In the genomic region with DNA sequence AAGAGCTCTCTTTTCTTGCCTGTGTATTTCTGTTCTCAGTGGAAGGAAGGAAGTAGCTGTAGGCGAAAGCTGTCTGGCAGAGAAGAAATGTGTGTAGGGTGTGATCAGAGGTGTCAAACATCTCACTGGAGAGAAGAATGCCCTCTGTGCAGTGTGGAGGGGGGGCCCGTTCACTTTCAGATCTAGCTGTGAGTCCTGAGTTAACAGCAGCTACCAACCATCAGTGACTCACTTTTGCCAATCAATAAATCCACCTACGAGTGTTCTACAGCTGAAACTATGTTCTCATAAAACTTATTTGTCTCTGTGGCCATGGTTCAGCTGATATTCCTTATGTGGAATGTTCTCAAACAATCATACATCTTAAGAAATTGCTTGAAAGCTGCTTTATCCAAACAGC, we compare ENCODE assay signal across 11 cellular contexts.
DNase-seq lines count a peak whose midpoint lies in the region; ATAC-seq, FAIRE-seq and TF ChIP-seq lines count a peak whose summit lies in the region.
"Had no signal": no experiment of that assay in that cellular context is flagged by ENCODE, and none has a peak within 500 bp of the region (broad histone marks: within the 10 kb centered on the region; RNA-seq: fewer than 3 reads in every experiment).

No MANE protein-coding gene starts in this region.

- POLR2A ChIA-PET in HepG2 (lab: Yijun Ruan, JAX): no interaction called here

- TF ChIP-seq CTCF in right lobe of liver (IDR thresholded peaks at IDR 0.05) (no peak), HepG2 (CRISPR knock-in tag; IDR thresholded peaks at IDR 0.05) (no peak)

- no peaks in the 10 kb centered on the region for H3K36me3 Mint-ChIP-seq in activated naive CD4-positive, alpha-beta T cell treated with anti-CD3 and anti-CD28 coated beads, Interleukin-2, amount 50 U/mL, for 72 hours

- no peaks in the 10 kb centered on the region for H4K20me1 ChIP-seq in HepG2 (ENCODE audit: insufficient read depth, low read length)

- H3K9ac ChIP-seq in HepG2 (ENCODE audit: insufficient read depth, low read depth, low read length): no peak overlapping the region

- H3K9me3 ChIP-seq in right lobe of liver: no peaks in the 10 kb centered on the region
- H3K9me3 ChIP-seq in HepG2 (ENCODE audit: low read length): no peaks in the 10 kb centered on the region
- H3K9me3 ChIP-seq: SJCRH30 had no signal

- TF ChIP-seq RAD21 in HepG2 (CRISPR knock-in tag; IDR thresholded peaks at IDR 0.05): no peak

- FAIRE-seq in HepG2 (lab: Jason Lieb, UNC) (no peak), urothelium cell line (lab: Jason Lieb, UNC) (no peak)

- ATAC-seq in right lobe of liver (peak; percentile 44 to 90 (median 61)), HepG2 (no peak), left colon (no peak), HG03135 (IDR thresholded peaks at IDR 0.05; ENCODE audit: unreplicated experiment) (no peak)
- peak; percentile 93 to 100 for ATAC-seq in activated naive CD4-positive, alpha-beta T cell treated with anti-CD3 and anti-CD28 coated beads, Interleukin-2, amount 50 U/mL, for 72 hours

- H3K36me3 ChIP-seq in right lobe of liver (no peaks in the 10 kb centered on the region), HepG2 (replicated peaks in 1 of 2; ENCODE audit: control insufficient read depth in 1 of 2, insufficient read depth in 2 of 2, low read length in 2 of 2) (no peaks in the 10 kb centered on the region), H7 (replicated peaks; ENCODE audit: control insufficient read depth, insufficient read depth, low read length) (no peaks in the 10 kb centered on the region)
- H3K36me3 ChIP-seq: SJCRH30 had no signal

- no TSS peak for BruUV-seq in HepG2 (replicated peaks; lab: Mats Ljungman, UMichigan)

- TF ChIP-seq POLR2A in right lobe of liver (IDR thresholded peaks at IDR 0.05): no peak
- no peak for TF ChIP-seq POLR2A in HepG2 (IDR thresholded peaks at IDR 0.05; ENCODE audit: insufficient read depth in 1 of 2, low read depth in 2 of 2, low read length in 2 of 2)

- H3K4me1 ChIP-seq in right lobe of liver: no peaks in the 10 kb centered on the region
- H3K4me1 ChIP-seq in HepG2 (ENCODE audit: insufficient read depth, low read length): no peaks in the 10 kb centered on the region
- H3K4me1 ChIP-seq: SJCRH30 had no signal

- no peaks in the 10 kb centered on the region for H3K79me2 ChIP-seq in HepG2 (ENCODE audit: insufficient read depth, low read length)

- CTCF ChIA-PET in HepG2 (lab: Yijun Ruan, JAX; ENCODE audit: low intra/inter-chr PET ratio, low total read pairs): no interaction called here

- H2AFZ ChIP-seq in HepG2 (ENCODE audit: low read length): no peak overlapping the region

- WGBS in right lobe of liver (ENCODE audit: insufficient coverage, low coverage, low lambda C conversion rate, missing lambda C conversion rate): 19% methylated on average over 3 of the region's 3 CpGs
- WGBS in HepG2 (ENCODE audit: low lambda C conversion rate): 21% methylated on average over 3 of the region's 3 CpGs

- in situ Hi-C loops in HepG2 (cut with HindIII; ENCODE audit: extremely low pct_ligation_motif_present, low pct_unique_long_range_greater_than_20kb): no loop called here

- H3K27me3 ChIP-seq in right lobe of liver: no peaks in the 10 kb centered on the region
- H3K27me3 ChIP-seq in HepG2 (ENCODE audit: control insufficient read depth in 1 of 2, insufficient read depth in 2 of 2, low read length in 2 of 2): no peaks in the 10 kb centered on the region
- H3K27me3 ChIP-seq in H7 (ENCODE audit: control insufficient read depth, insufficient read depth, low read length): no peaks in the 10 kb centered on the region
- H3K27me3 ChIP-seq: SJCRH30 had no signal

- H3K4me2 ChIP-seq in HepG2 (ENCODE audit: low read depth, low read length): no peak overlapping the region

- intact Hi-C loops in right lobe of liver (cut with DNase I) (no loop called here), HepG2 (cut with micrococcal nuclease; ENCODE audit: unreplicated experiment) (no loop called here), left colon (cut with DNase I, micrococcal nuclease) (no loop called here)

- H3K27ac ChIP-seq in right lobe of liver (no peak overlapping the region), HepG2 (ENCODE audit: extremely low read length, insufficient read depth, low read length) (no peak overlapping the region)
- H3K27ac ChIP-seq: SJCRH30 had no signal

- peak overlapping the region; percentile 16 to 73 for H3K27ac Mint-ChIP-seq in activated naive CD4-positive, alpha-beta T cell treated with anti-CD3 and anti-CD28 coated beads, Interleukin-2, amount 50 U/mL, for 72 hours
- H3K27ac Mint-ChIP-seq: B cell had no signal

- no peak for TF ChIP-seq EP300 in HepG2 (IDR thresholded peaks at IDR 0.05; ENCODE audit: low read depth in 2 of 2, low read length in 2 of 2)
- no peak for TF ChIP-seq EP300 in HepG2 (CRISPR knock-in tag; IDR thresholded peaks at IDR 0.05; ENCODE audit: borderline replicate concordance)

- no peaks in the 10 kb centered on the region for H3K9me3 Mint-ChIP-seq in activated naive CD4-positive, alpha-beta T cell treated with anti-CD3 and anti-CD28 coated beads, Interleukin-2, amount 50 U/mL, for 72 hours

- DNase-seq in right lobe of liver: no peak
- no peak for DNase-seq in HepG2 (ENCODE audit: low spot score)
- DNase-seq in activated naive CD4-positive, alpha-beta T cell treated with anti-CD3 and anti-CD28 coated beads, Interleukin-2, amount 50 U/mL, for 72 hours (ENCODE audit: low spot score in 2 of 2): peak in 1 of 2 donors; percentile 58
- peak; percentile 17 for DNase-seq in skeletal muscle cell (ENCODE audit: low read depth)
- DNase-seq in urothelium cell line (ENCODE audit: low spot score): peak; percentile 23
- DNase-seq in left colon: no peak
- no peak for DNase-seq in H7
- DNase-seq: NCI-H1105, SJCRH30 had no signal

- H3K4me3 ChIP-seq in right lobe of liver: no peak overlapping the region
- H3K4me3 ChIP-seq in HepG2 (replicated peaks in 1 of 3; ENCODE audit: insufficient read depth in 1 of 3, low read depth in 2 of 3, low read length in 3 of 3): no peak overlapping the region
- H3K4me3 ChIP-seq in skeletal muscle cell (ENCODE audit: low read depth, low read length): no peak overlapping the region
- no peak overlapping the region for H3K4me3 ChIP-seq in H7 (ENCODE audit: insufficient read depth, low read depth, low read length)
- H3K4me3 ChIP-seq: SJCRH30 had no signal

TF ChIP-seq in HepG2, 621 proteins besides CTCF, POLR2A, EP300 and RAD21:
- TF ChIP-seq NFIB (CRISPR knock-in tag; IDR thresholded peaks at IDR 0.05; ENCODE audit: borderline replicate concordance) (no peak), RARA (CRISPR knock-in tag; IDR thresholded peaks at IDR 0.05) (no peak), KDM6A (CRISPR knock-in tag; IDR thresholded peaks at IDR 0.05; ENCODE audit: low read depth) (no peak), FIP1L1 (IDR thresholded peaks at IDR 0.05; ENCODE audit: borderline replicate concordance, insufficient read depth, low read depth, low read length) (no peak), SIX1 (CRISPR knock-in tag; IDR thresholded peaks at IDR 0.05; ENCODE audit: borderline replicate concordance) (no peak), TFDP2 (CRISPR knock-in tag; IDR thresholded peaks at IDR 0.05) (no peak), NCOA2 (CRISPR knock-in tag; IDR thresholded peaks at IDR 0.05) (no peak), YEATS4 (CRISPR knock-in tag; IDR thresholded peaks at IDR 0.05; ENCODE audit: borderline replicate concordance) (no peak), SMAD1 (CRISPR knock-in tag; IDR thresholded peaks at IDR 0.05; ENCODE audit: borderline replicate concordance, low read depth) (no peak), ZNF180 (CRISPR knock-in tag; IDR thresholded peaks at IDR 0.05; ENCODE audit: borderline replicate concordance, low read depth) (no peak), HOXA5 (CRISPR knock-in tag; IDR thresholded peaks at IDR 0.05) (no peak), HNRNPL (IDR thresholded peaks at IDR 0.05; ENCODE audit: low read depth, low read length) (no peak), TBP (CRISPR knock-in tag; IDR thresholded peaks at IDR 0.05) (no peak), HES4 (CRISPR knock-in tag; IDR thresholded peaks at IDR 0.05; ENCODE audit: borderline replicate concordance) (no peak)
TF ChIP-seq in HepG2: peak in this region for 0.

Comparison
In these comparisons a context has a peak if more than half of its experiments do, and no peak if none do; other contexts are left out.
1. ATAC-seq: peak in right lobe of liver (4 of 4) and activated naive CD4-positive, alpha-beta T cell treated with anti-CD3 and anti-CD28 coated beads, Interleukin-2, amount 50 U/mL, for 72 hours (2 of 2); none in HepG2 (single experiment), left colon (single experiment) and HG03135 (single experiment).
2. DNase-seq: peak in skeletal muscle cell (single experiment) and urothelium cell line (single experiment); none in right lobe of liver (0 of 3), HepG2 (single experiment), left colon (0 of 2) and H7 (single experiment).